In genomic region chr2:135845997-135846396, GRCh38 we compare ENCODE assay signal across 24 cellular contexts. TPM values are rescaled to one million over a fixed set of nuclear protein-coding genes. Genes with fewer than 3 reads are reported as not detected.
"Had no signal": no experiment of that assay in that cellular context is flagged by ENCODE, and none has a peak within 500 bp of the region (broad histone marks: within the 10 kb centered on the region; RNA-seq: fewer than 3 reads in every experiment).

No MANE protein-coding gene starts in this region.

- H3K27ac Mint-ChIP-seq: IgD-negative memory B cell had no signal

- DNase-seq: MV-4-11, NCI-H1048, NCI-H1105, NCI-H1417, NCI-H1436 treated with DMSO at 0.1 percent for 48 hours, NCI-H1694 treated with DMSO at 0.1 percent for 48 hours, NCI-H1930, NCI-H2081, NCI-H2107, NCI-H2227 treated with DMSO at 0.1 percent for 48 hours, NCI-H524, NCI-H526 treated with DMSO at 0.1 percent for 48 hours, NCI-H748 treated with DMSO at 0.1 percent for 48 hours, Right ventricle myocardium superior, RPMI8226, SIG-M5, SW 1271 had no signal

- H3K9me3 ChIP-seq: SJSA1 had no signal

- H3K4me3 ChIP-seq: K562, SJSA1, SK-N-MC had no signal

- ATAC-seq: K562 had no signal

- H3K27me3 Mint-ChIP-seq: IgD-negative memory B cell had no signal

- H3K4me3 Mint-ChIP-seq: IgD-negative memory B cell had no signal

- H3K27me3 ChIP-seq: SJSA1 had no signal

- H3K27ac ChIP-seq: HL-60, KMS-11, SJSA1, SK-N-MC had no signal

- H3K9me3 Mint-ChIP-seq: IgD-negative memory B cell had no signal

- H3K4me1 Mint-ChIP-seq: IgD-negative memory B cell had no signal

- H3K9ac ChIP-seq: KMS-11 had no signal

RNA-seq across cellular contexts. Expression of gene LCT, which starts 9.0 kb away (rescaled TPM):
- total RNA-seq: MCF 10A, Right ventricle myocardium superior, SJSA1 had no signal
- polyA plus RNA-seq: IgD-negative memory B cell had no signal
